22 cellular contexts compared by ENCODE assay signal in genomic region chr10:124453965-124454610, GRCh38. TPM values are rescaled to one million over a fixed set of nuclear protein-coding genes. Genes with fewer than 3 reads are reported as not detected.
DNase-seq lines count a peak whose midpoint lies in the region; ATAC-seq and TF ChIP-seq lines count a peak whose summit lies in the region.
"Had no signal": no experiment of that assay in that cellular context is flagged by ENCODE, and none has a peak within 500 bp of the region (broad histone marks: within the 10 kb centered on the region; RNA-seq: fewer than 3 reads in every experiment).

No MANE protein-coding gene starts in this region.

- TF ChIP-seq CTCF in neural crest cell (conservative IDR thresholded peaks at IDR 0.05) (no peak), testis (IDR thresholded peaks at IDR 0.05) (no peak)

- peaks cover 92% of the 10 kb centered on the region for H3K27me3 Mint-ChIP-seq in neural crest cell (ENCODE audit: low read depth)

- peak overlapping the region; percentile 29 for H3K9ac ChIP-seq in NT2/D1 (ENCODE audit: insufficient read length, low read depth)

- no peaks in the 10 kb centered on the region for H3K9me3 ChIP-seq in NT2/D1 (ENCODE audit: insufficient read depth, low read length)
- H3K9me3 ChIP-seq in testis, result no peaks in the 10 kb centered on the region
- H3K9me3 ChIP-seq: Peyer's patch, SJSA1 had no signal

- H3K27me3 ChIP-seq in NT2/D1 (ENCODE audit: insufficient read depth, insufficient read length) (no peaks in the 10 kb centered on the region), testis (peaks cover under 1% of the 10 kb centered on the region)

- DNase-seq in HUDEP-2 (lab: John Stamatoyannopoulos, UW; ENCODE audit: unreplicated experiment in 76 of 76), result peak in 45 of 76 experiments; percentile 5 to 70 (median 30)
- DNase-seq in NT2/D1 (ENCODE audit: low read depth, low spot score), result no peak
- DNase-seq in erythroblast (lab: John Stamatoyannopoulos, UW), result peak; percentile 77 to 93
- no peak for DNase-seq in neural crest cell (ENCODE audit: low read depth, low spot score)
- DNase-seq in substantia nigra (lab: John Stamatoyannopoulos, UW), result no peak
- no peak for DNase-seq in testis
- no peak for DNase-seq in activated effector memory CD4-positive, alpha-beta T cell treated with anti-CD3 and anti-CD28 coated beads, Interleukin-2, amount 50 U/mL, for 16 hours
- DNase-seq: DMS79; H7; KBM-7; NCI-H1092; NCI-H1436; NCI-H2029; NCI-H226; NCI-H510A treated with DMSO at 0.1 percent for 48 hours; NCI-H774; NK-92 treated with Interleukin-12 subunit alpha and Interleukin-12 subunit beta, amount 100 ng/mL, for 24 hours; Peyer's patch had no signal

- H3K4me1 ChIP-seq in NT2/D1 (ENCODE audit: insufficient read depth, insufficient read length) (peaks cover 6% of the 10 kb centered on the region), testis (peaks cover 6% of the 10 kb centered on the region)
- H3K4me1 ChIP-seq: SJSA1 had no signal

- H3K4me3 Mint-ChIP-seq in neural crest cell, result peak overlapping the region; percentile 26

- ATAC-seq in GM21825 (IDR thresholded peaks at IDR 0.05; ENCODE audit: unreplicated experiment), result no peak
- ATAC-seq: Right ventricle myocardium inferior had no signal

- H3K27ac ChIP-seq in substantia nigra (ENCODE audit: low read depth, low read length, poor library complexity, severe bottlenecking) (no peak overlapping the region), testis (no peak overlapping the region)
- H3K27ac ChIP-seq: Peyer's patch, SJSA1 had no signal

- H3K27ac Mint-ChIP-seq in neural crest cell (ENCODE audit: unreplicated experiment), result no peak overlapping the region
- H3K27ac Mint-ChIP-seq: CD14-positive monocyte had no signal

- peaks cover 31% of the 10 kb centered on the region for H3K4me1 Mint-ChIP-seq in neural crest cell

- H3K36me3 ChIP-seq in NT2/D1 (ENCODE audit: insufficient read depth, insufficient read length, low read length) (no peaks in the 10 kb centered on the region), testis (ENCODE audit: low read depth, missing control alignments) (no peaks in the 10 kb centered on the region)
- H3K36me3 ChIP-seq: Peyer's patch, SJSA1 had no signal

- H3K4me3 ChIP-seq in NT2/D1 (ENCODE audit: insufficient read length, low read depth), result no peak overlapping the region
- H3K4me3 ChIP-seq in testis, result no peak overlapping the region
- H3K4me3 ChIP-seq: Peyer's patch, SJSA1 had no signal

- 43 to 51% methylated on average over 8 of the region's 8 CpGs for WGBS in testis, 2 donors

- H3K9me3 Mint-ChIP-seq in neural crest cell, result no peaks in the 10 kb centered on the region

- H3K36me3 Mint-ChIP-seq in neural crest cell (ENCODE audit: low read depth), result no peaks in the 10 kb centered on the region

- intact Hi-C loops in testis (cut with DNase I; ENCODE audit: low total_unique reads), result no loop called here

- no peak for TF ChIP-seq POLR2A in erythroblast (IDR thresholded peaks at IDR 0.05; ENCODE audit: low read length)
- TF ChIP-seq POLR2A in testis (IDR thresholded peaks at IDR 0.05), result no peak

RNA-seq across cellular contexts. Expression of gene NKX1-2, which starts 4.3 kb away (rescaled TPM):
- total RNA-seq in neural crest cell (not detected in 2 replicates), testis (under 1 TPM; 0.06 to 0.08 TPM)
- not detected for polyA plus RNA-seq in testis (ENCODE audit: insufficient read depth, low read depth, low replicate concordance)
- total RNA-seq: Peyer's patch, Right ventricle myocardium inferior, SJSA1 had no signal
- polyA plus RNA-seq: CD14-positive monocyte had no signal

RNA-seq across cellular contexts. Expression of gene LHPP, which starts 7.5 kb away (rescaled TPM):
- 8.0 and 8.8 TPM in 2 replicates for total RNA-seq in neural crest cell
- total RNA-seq in testis, result 10 to 100 TPM; 34.2 to 46.0 TPM
- 45.0 TPM for polyA plus RNA-seq in testis (ENCODE audit: insufficient read depth, low read depth, low replicate concordance)

RNA-seq across cellular contexts. Expression of gene OAT, which starts 35.4 kb away (rescaled TPM):
- 42.5 and 46.8 TPM in 2 replicates for total RNA-seq in neural crest cell
- total RNA-seq in testis, result 100 to 1,000 TPM; 115 to 129 TPM
- 110 TPM for polyA plus RNA-seq in testis (ENCODE audit: insufficient read depth, low read depth, low replicate concordance)

Comparison
In these comparisons a context has a peak if more than half of its experiments do, and no peak if none do; other contexts are left out.
1. DNase-seq: peak in HUDEP-2 (45 of 76) and erythroblast (2 of 2); none in NT2/D1 (single experiment), neural crest cell (single experiment), substantia nigra (0 of 49), testis (single experiment) and activated effector memory CD4-positive, alpha-beta T cell treated with anti-CD3 and anti-CD28 coated beads, Interleukin-2, amount 50 U/mL, for 16 hours (single experiment).